ENCODE assay signal across 1 cellular context in genomic region chr12:129276408-129277042, GRCh38.
TF ChIP-seq lines count a peak whose summit lies in the region.

No MANE protein-coding gene starts in this region.

TF ChIP-seq in HepG2, 621 proteins besides CTCF, POLR2A, EP300 and RAD21 (continued from another document):
- no peak for TF ChIP-seq YY1 (IDR thresholded peaks at IDR 0.05; ENCODE audit: insufficient read depth, insufficient replicate concordance, low read depth, low read length)
- TF ChIP-seq ZNF326 (CRISPR knock-in tag; IDR thresholded peaks at IDR 0.05; ENCODE audit: borderline replicate concordance): no peak
- TF ChIP-seq GABPB1 (CRISPR knock-in tag; IDR thresholded peaks at IDR 0.05): no peak
- TF ChIP-seq PRDM4 (CRISPR knock-in tag; IDR thresholded peaks at IDR 0.05; ENCODE audit: borderline replicate concordance): no peak
- no peak for TF ChIP-seq KDM6A (CRISPR knock-in tag; IDR thresholded peaks at IDR 0.05; ENCODE audit: low read depth)
- TF ChIP-seq UBTF (CRISPR knock-in tag; IDR thresholded peaks at IDR 0.05): no peak
- no peak for TF ChIP-seq ZSCAN31 (CRISPR knock-in tag; IDR thresholded peaks at IDR 0.05; ENCODE audit: low read depth)
- TF ChIP-seq TSC22D2 (CRISPR knock-in tag; IDR thresholded peaks at IDR 0.05; ENCODE audit: borderline replicate concordance): no peak
- no peak for TF ChIP-seq SAP130 (CRISPR knock-in tag; IDR thresholded peaks at IDR 0.05; ENCODE audit: low read depth)
- no peak for TF ChIP-seq ZNF704 (CRISPR knock-in tag; IDR thresholded peaks at IDR 0.05; ENCODE audit: borderline replicate concordance)
- no peak for TF ChIP-seq RARG (CRISPR knock-in tag; IDR thresholded peaks at IDR 0.05; ENCODE audit: low read depth)
TF ChIP-seq in HepG2: peak in this region for 0.
